Comparison of ENCODE assay signal across 39 cellular contexts in the genomic region with DNA sequence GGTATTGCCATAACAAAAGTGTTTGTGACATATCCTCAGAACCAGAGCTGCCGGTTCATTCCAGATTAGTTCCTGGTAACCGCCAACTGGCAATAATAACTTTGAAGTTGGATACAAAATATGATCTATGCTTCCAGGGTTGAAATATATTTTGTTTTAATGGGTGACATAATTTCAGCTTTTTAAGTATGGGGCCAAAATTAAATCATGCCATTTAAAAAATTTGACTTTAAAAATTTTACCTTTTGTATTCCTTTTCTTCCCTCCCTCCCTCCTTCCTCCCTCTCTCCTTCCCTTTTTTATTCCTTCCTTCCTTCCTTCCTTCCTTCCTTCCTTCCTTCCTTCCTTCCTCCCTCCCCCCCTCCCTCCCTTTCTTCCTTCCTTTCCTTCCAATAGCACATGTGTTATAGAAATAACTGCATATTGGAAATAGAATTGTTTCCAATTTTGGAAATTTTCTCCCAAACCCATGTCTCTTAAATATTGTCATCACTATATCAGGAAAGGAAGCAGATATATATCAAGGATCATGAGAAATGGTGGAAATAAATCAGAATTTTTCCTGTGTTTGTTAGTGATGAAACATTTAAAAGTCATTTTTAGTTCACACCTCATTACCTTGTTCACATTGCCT. TPM values are rescaled to one million over a fixed set of nuclear protein-coding genes. Genes with fewer than 3 reads are reported as not detected.
"Had no signal": no experiment of that assay in that cellular context is flagged by ENCODE, and none has a peak within 500 bp of the region (broad histone marks: within the 10 kb centered on the region; RNA-seq: fewer than 3 reads in every experiment).

No MANE protein-coding gene starts in this region.

- H3K9me3 ChIP-seq: adrenal gland, ascending aorta, body of pancreas, breast epithelium had no signal

- ATAC-seq: activated naive CD4-positive, alpha-beta T cell treated with anti-CD3 and anti-CD28 coated beads, Interleukin-2, amount 50 U/mL, for 72 hours; activated naive CD8-positive, alpha-beta T cell treated with anti-CD3 and anti-CD28 coated beads, Interleukin-2, amount 50 U/mL, for 24 hours; activated T-cell treated with anti-CD3 and anti-CD28 coated beads, Interleukin-2, amount 50 U/mL, for 4 hours; activated T-cell treated with anti-CD3 and anti-CD28 coated beads, Interleukin-2, amount 50 U/mL, for 72 hours; activated T-helper 17 cell treated with anti-CD3 and anti-CD28 coated beads, Interleukin-2, amount 50 U/mL, for 72 hours; body of pancreas had no signal

- H3K36me3 ChIP-seq: adrenal gland, ascending aorta, brain microvascular endothelial cell, breast epithelium, cardiac muscle cell had no signal

- H3K27me3 ChIP-seq: adrenal gland, ascending aorta, body of pancreas, brain microvascular endothelial cell, breast epithelium, cardiac muscle cell had no signal

- H3K4me3 ChIP-seq: adrenal gland, ascending aorta, body of pancreas, breast epithelium, cardiac muscle cell had no signal

- H3K4me1 ChIP-seq: adrenal gland, ascending aorta, body of pancreas, breast epithelium had no signal

- H3K27ac ChIP-seq: adrenal gland, ascending aorta, body of pancreas, brain microvascular endothelial cell, breast epithelium, cardiac muscle cell had no signal

- DNase-seq: activated effector memory CD4-positive, alpha-beta T cell treated with anti-CD3 and anti-CD28 coated beads, Interleukin-2, amount 50 U/mL, for 16 hours; activated effector memory CD4-positive, alpha-beta T cell treated with Interleukin-2 at 50 U/mL for 16 hours; activated gamma-delta T cell; activated gamma-delta T cell treated with Interleukin-2 at 50 U/mL for 16 hours; activated naive CD4-positive, alpha-beta T cell; activated naive CD4-positive, alpha-beta T cell treated with anti-CD3 and anti-CD28 coated beads for 36 hours; activated naive CD4-positive, alpha-beta T cell treated with anti-CD3 and anti-CD28 coated beads, Interleukin-2, amount 10 ng/mL, durations not matched to agents 7 days and 5 days; activated naive CD4-positive, alpha-beta T cell treated with anti-CD3 and anti-CD28 coated beads, Interleukin-2, amount 50 U/mL, for 16 hours; activated naive CD4-positive, alpha-beta T cell treated with Interleukin-2 at 50 U/mL for 16 hours; activated naive CD8-positive, alpha-beta T cell treated with anti-CD3 and anti-CD28 coated beads for 36 hours; activated naive CD8-positive, alpha-beta T cell treated with anti-CD3 and anti-CD28 coated beads, Interleukin-2, amount 10 ng/mL, durations not matched to agents 7 days and 5 days; activated naive CD8-positive, alpha-beta T cell treated with anti-CD3 and anti-CD28 coated beads, Interleukin-2, amount 50 U/mL, for 24 hours; activated T-cell treated with anti-CD3 and anti-CD28 coated beads, Interleukin-2, amount 50 U/mL, for 1 hour; activated T-cell treated with anti-CD3 and anti-CD28 coated beads, Interleukin-2, amount 50 U/mL, for 24 hours; activated T-cell treated with anti-CD3 and anti-CD28 coated beads, Interleukin-2, amount 50 U/mL, for 4 hours; activated T-cell treated with anti-CD3 and anti-CD28 coated beads, Interleukin-2, amount 50 U/mL, for 48 hours; activated T-cell treated with anti-CD3 and anti-CD28 coated beads, Interleukin-2, amount 50 U/mL, for 72 hours; adrenal gland; amniotic stem cell; amygdala; anterior cingulate cortex; aorta; body of pancreas; brain microvascular endothelial cell; caudate nucleus; central memory CD4-positive, alpha-beta T cell; cerebellar nuclear complex had no signal

- FAIRE-seq: astrocyte, bronchial epithelial cell had no signal

RNA-seq across cellular contexts. Expression of a gene that starts 59.2 kb away (rescaled TPM):
- total RNA-seq: activated naive CD4-positive, alpha-beta T cell treated with anti-CD3 and anti-CD28 coated beads for 36 hours; activated naive CD4-positive, alpha-beta T cell treated with anti-CD3 and anti-CD28 coated beads, Interleukin-2, amount 50 U/mL, for 72 hours; activated naive CD8-positive, alpha-beta T cell treated with anti-CD3 and anti-CD28 coated beads for 36 hours; activated naive CD8-positive, alpha-beta T cell treated with anti-CD3 and anti-CD28 coated beads, Interleukin-2, amount 10 ng/mL, durations not matched to agents 7 days and 5 days; activated T-cell treated with anti-CD3 and anti-CD28 coated beads, Interleukin-2, amount 50 U/mL, for 4 hours; activated T-cell treated with anti-CD3 and anti-CD28 coated beads, Interleukin-2, amount 50 U/mL, for 72 hours; activated T-helper 1 cell treated with anti-CD3 and anti-CD28 coated beads, Interleukin-12 subunit alpha, Interleukin-12 subunit beta, Interleukin-2, Interleukin-4 antibody, amounts not matched to agents 30 ng/mL and 10 ng/mL and 1 ng/mL, durations not matched to agents 14 hours and 24 hours and 36 hours; activated T-helper 17 cell treated with anti-CD3 and anti-CD28 coated beads, Interleukin-2, amount 50 U/mL, for 72 hours; activated T-helper 2 cell treated with anti-CD3 and anti-CD28 coated beads, Interferon-gamma antibody, Interleukin-2, Interleukin-4, amounts not matched to agents 10 μg/mL and 5 μg/mL and 100 μg/mL, durations not matched to agents 14 hours and 24 hours and 36 hours; adrenal gland; aorta; ascending aorta; astrocyte; body of pancreas; breast epithelium; bronchial epithelial cell; cardiac muscle cell; cerebellum; chondrocyte had no signal
- polyA plus RNA-seq: adipose tissue, adrenal gland, aorta had no signal
